Comparison of ENCODE assay signal across 2 cellular contexts in the genomic region with DNA sequence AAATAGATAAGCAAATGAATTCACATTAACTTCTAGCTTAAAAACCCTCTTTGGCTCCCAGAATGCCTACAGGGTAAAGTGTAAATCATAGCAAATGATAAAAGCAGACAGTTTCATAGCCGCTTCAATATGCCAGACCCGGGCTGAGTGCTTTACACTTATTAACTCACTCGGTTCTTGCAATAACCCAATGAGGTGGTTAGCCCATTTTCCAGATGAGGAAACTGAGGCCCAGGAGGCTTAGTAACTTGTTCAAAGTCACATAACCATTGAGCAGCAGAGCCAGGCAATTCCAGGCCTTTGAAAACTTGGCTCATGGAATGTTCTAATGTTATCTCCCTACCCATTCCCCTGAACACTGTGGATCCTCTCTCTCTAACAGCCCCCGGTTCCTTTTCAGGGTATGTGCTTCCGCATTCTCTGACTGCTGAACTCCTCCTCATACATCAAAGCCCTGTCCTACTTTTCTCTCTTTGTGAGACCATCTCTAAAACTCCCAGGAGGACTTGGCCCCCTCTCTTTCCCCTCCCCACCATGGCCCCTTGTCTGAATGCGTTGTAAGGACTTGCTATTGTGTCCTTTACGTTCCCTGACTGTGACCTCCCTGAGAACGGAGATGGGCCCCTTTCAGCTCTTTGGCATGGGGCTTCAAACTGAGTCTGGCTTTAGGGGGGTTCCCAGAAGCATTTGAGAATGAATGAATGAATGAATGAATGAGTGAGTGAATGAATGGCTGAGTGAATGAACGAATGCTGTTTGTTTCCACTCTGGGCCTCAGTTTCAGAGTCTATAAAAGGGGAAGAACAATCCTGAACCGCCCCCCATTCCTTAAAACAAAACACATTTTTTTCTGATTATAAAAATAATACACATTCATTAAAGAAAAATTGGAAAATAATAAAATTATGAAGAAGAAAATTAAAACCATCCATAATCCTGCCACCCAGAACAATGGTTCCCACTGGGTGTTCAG.
TF ChIP-seq lines count a peak whose summit lies in the region.

No MANE protein-coding gene starts in this region.

TF ChIP-seq in HepG2, 621 proteins besides CTCF, POLR2A, EP300 and RAD21:
- no peak for TF ChIP-seq KDM5B (CRISPR knock-in tag; IDR thresholded peaks at IDR 0.05; ENCODE audit: borderline replicate concordance)
- peak; percentile 86 for TF ChIP-seq ZNF629 (CRISPR knock-in tag; conservative IDR thresholded peaks at IDR 0.05)
- TF ChIP-seq, protein P1, sequence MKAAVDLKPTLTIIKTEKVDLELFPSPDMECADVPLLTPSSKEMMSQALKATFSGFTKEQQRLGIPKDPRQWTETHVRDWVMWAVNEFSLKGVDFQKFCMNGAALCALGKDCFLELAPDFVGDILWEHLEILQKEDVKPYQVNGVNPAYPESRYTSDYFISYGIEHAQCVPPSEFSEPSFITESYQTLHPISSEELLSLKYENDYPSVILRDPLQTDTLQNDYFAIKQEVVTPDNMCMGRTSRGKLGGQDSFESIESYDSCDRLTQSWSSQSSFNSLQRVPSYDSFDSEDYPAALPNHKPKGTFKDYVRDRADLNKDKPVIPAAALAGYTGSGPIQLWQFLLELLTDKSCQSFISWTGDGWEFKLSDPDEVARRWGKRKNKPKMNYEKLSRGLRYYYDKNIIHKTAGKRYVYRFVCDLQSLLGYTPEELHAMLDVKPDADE (CRISPR knock-in tag; IDR thresholded peaks at IDR 0.05), result no peak

TF ChIP-seq in K562, 482 proteins besides CTCF, POLR2A, EP300 and RAD21 (continues in another document):
- TF ChIP-seq FIP1L1 (IDR thresholded peaks at IDR 0.05; ENCODE audit: low read depth, low read length, poor library complexity, severe bottlenecking) (no peak), MEF2A (IDR thresholded peaks at IDR 0.05; ENCODE audit: control insufficient read depth, low read depth, low read length) (no peak), ZNF24 (IDR thresholded peaks at IDR 0.05) (peak; percentile 93), ZNF184 (CRISPR knock-in tag; IDR thresholded peaks at IDR 0.05) (no peak), ILK (tag; IDR thresholded peaks at IDR 0.05; ENCODE audit: borderline replicate concordance, low read depth) (no peak), ILF3 (IDR thresholded peaks at IDR 0.05; ENCODE audit: borderline replicate concordance) (no peak), ELF1 (tag; IDR thresholded peaks at IDR 0.05) (no peak), BCOR (IDR thresholded peaks at IDR 0.05) (peak; percentile 71), SETDB1 (IDR thresholded peaks at IDR 0.05; ENCODE audit: low read length) (no peak), ADNP (tag; IDR thresholded peaks at IDR 0.05) (peak; percentile 82), KDM1A (IDR thresholded peaks at IDR 0.05) (peak in 1 of 2 experiments; percentile 44; a peak in 1 of 4 replicates), HMGN3 (IDR thresholded peaks at IDR 0.05; ENCODE audit: borderline replicate concordance, extremely low read depth, insufficient read length, low read depth, low read length) (no peak), MEIS2 (IDR thresholded peaks at IDR 0.05; ENCODE audit: partially characterized antibody) (peak; percentile 4), TARDBP (IDR thresholded peaks at IDR 0.05) (no peak), HDAC8 (tag; IDR thresholded peaks at IDR 0.05) (no peak), ZNF778 (CRISPR knock-in tag; IDR thresholded peaks at IDR 0.05) (no peak), GTF2E2 (tag; IDR thresholded peaks at IDR 0.05) (no peak), ZNF57 (CRISPR knock-in tag; IDR thresholded peaks at IDR 0.05) (no peak), NFE2L1 (tag; IDR thresholded peaks at IDR 0.05; ENCODE audit: borderline replicate concordance, low read depth) (no peak), MIER1 (IDR thresholded peaks at IDR 0.05; ENCODE audit: low read depth) (no peak), IFI16 (CRISPR knock-in tag; IDR thresholded peaks at IDR 0.05) (no peak), NELFE (IDR thresholded peaks at IDR 0.05; ENCODE audit: insufficient read depth, insufficient read length) (no peak), L3MBTL2 (IDR thresholded peaks at IDR 0.05) (no peak), ZNF717 (CRISPR knock-in tag; IDR thresholded peaks at IDR 0.05) (no peak), SPI1 (IDR thresholded peaks at IDR 0.05; ENCODE audit: borderline replicate concordance, low read depth, low read length) (no peak), ZNF586 (CRISPR knock-in tag; conservative IDR thresholded peaks at IDR 0.05) (no peak), SAFB (IDR thresholded peaks at IDR 0.05; ENCODE audit: borderline replicate concordance, low read depth, low read length) (no peak), MCM3 (IDR thresholded peaks at IDR 0.05) (no peak), RBM25 (IDR thresholded peaks at IDR 0.05; ENCODE audit: low read depth, low read length, severe bottlenecking) (peak; percentile 96), HMG20B (CRISPR knock-in tag; IDR thresholded peaks at IDR 0.05) (no peak), CBX2 (IDR thresholded peaks at IDR 0.05; ENCODE audit: insufficient read depth, low read length, poor library complexity, severe bottlenecking) (no peak), FOXP1 (CRISPR knock-in tag; IDR thresholded peaks at IDR 0.05) (no peak), NRF1 (conservative IDR thresholded peaks at IDR 0.05 in 1 of 2, IDR thresholded peaks at IDR 0.05 in 1 of 2) (no peak), PYGO2 (tag; IDR thresholded peaks at IDR 0.05) (no peak), ZNF232 (CRISPR knock-in tag; IDR thresholded peaks at IDR 0.05) (no peak), CHD4 (IDR thresholded peaks at IDR 0.05; ENCODE audit: insufficient read depth, insufficient replicate concordance, low read depth, low read length, poor library complexity, severe bottlenecking) (peak; percentile 53), SMARCA5 (IDR thresholded peaks at IDR 0.05) (peak; percentile 52; the same call in 1 of the 2 replicates), CBX1 (IDR thresholded peaks at IDR 0.05; ENCODE audit: low read depth) (no peak), RNF2 (IDR thresholded peaks at IDR 0.05) (no peak)
- TF ChIP-seq, protein P2, sequence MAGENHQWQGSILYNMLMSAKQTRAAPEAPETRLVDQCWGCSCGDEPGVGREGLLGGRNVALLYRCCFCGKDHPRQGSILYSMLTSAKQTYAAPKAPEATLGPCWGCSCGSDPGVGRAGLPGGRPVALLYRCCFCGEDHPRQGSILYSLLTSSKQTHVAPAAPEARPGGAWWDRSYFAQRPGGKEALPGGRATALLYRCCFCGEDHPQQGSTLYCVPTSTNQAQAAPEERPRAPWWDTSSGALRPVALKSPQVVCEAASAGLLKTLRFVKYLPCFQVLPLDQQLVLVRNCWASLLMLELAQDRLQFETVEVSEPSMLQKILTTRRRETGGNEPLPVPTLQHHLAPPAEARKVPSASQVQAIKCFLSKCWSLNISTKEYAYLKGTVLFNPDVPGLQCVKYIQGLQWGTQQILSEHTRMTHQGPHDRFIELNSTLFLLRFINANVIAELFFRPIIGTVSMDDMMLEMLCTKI (IDR thresholded peaks at IDR 0.05; ENCODE audit: partially characterized antibody), result no peak
- TF ChIP-seq, protein P3, sequence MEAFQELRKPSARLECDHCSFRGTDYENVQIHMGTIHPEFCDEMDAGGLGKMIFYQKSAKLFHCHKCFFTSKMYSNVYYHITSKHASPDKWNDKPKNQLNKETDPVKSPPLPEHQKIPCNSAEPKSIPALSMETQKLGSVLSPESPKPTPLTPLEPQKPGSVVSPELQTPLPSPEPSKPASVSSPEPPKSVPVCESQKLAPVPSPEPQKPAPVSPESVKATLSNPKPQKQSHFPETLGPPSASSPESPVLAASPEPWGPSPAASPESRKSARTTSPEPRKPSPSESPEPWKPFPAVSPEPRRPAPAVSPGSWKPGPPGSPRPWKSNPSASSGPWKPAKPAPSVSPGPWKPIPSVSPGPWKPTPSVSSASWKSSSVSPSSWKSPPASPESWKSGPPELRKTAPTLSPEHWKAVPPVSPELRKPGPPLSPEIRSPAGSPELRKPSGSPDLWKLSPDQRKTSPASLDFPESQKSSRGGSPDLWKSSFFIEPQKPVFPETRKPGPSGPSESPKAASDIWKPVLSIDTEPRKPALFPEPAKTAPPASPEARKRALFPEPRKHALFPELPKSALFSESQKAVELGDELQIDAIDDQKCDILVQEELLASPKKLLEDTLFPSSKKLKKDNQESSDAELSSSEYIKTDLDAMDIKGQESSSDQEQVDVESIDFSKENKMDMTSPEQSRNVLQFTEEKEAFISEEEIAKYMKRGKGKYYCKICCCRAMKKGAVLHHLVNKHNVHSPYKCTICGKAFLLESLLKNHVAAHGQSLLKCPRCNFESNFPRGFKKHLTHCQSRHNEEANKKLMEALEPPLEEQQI (IDR thresholded peaks at IDR 0.05), result no peak
- TF ChIP-seq, protein P4, sequence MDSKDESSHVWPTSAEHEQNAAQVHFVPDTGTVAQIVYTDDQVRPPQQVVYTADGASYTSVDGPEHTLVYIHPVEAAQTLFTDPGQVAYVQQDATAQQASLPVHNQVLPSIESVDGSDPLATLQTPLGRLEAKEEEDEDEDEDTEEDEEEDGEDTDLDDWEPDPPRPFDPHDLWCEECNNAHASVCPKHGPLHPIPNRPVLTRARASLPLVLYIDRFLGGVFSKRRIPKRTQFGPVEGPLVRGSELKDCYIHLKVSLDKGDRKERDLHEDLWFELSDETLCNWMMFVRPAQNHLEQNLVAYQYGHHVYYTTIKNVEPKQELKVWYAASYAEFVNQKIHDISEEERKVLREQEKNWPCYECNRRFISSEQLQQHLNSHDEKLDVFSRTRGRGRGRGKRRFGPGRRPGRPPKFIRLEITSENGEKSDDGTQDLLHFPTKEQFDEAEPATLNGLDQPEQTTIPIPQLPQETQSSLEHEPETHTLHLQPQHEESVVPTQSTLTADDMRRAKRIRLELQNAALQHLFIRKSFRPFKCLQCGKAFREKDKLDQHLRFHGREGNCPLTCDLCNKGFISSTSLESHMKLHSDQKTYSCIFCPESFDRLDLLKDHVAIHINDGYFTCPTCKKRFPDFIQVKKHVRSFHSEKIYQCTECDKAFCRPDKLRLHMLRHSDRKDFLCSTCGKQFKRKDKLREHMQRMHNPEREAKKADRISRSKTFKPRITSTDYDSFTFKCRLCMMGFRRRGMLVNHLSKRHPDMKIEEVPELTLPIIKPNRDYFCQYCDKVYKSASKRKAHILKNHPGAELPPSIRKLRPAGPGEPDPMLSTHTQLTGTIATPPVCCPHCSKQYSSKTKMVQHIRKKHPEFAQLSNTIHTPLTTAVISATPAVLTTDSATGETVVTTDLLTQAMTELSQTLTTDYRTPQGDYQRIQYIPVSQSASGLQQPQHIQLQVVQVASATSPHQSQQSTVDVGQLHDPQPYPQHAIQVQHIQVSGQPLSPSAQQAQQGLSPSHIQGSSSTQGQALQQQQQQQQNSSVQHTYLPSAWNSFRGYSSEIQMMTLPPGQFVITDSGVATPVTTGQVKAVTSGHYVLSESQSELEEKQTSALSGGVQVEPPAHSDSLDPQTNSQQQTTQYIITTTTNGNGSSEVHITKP (IDR thresholded peaks at IDR 0.05; ENCODE audit: partially characterized antibody), result no peak
- TF ChIP-seq, protein P5, sequence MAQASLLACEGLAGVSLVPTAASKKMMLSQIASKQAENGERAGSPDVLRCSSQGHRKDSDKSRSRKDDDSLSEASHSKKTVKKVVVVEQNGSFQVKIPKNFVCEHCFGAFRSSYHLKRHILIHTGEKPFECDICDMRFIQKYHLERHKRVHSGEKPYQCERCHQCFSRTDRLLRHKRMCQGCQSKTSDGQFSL (CRISPR knock-in tag; IDR thresholded peaks at IDR 0.05), result no peak
- TF ChIP-seq, protein P5 (tag; IDR thresholded peaks at IDR 0.05), result no peak
- TF ChIP-seq, protein P6, sequence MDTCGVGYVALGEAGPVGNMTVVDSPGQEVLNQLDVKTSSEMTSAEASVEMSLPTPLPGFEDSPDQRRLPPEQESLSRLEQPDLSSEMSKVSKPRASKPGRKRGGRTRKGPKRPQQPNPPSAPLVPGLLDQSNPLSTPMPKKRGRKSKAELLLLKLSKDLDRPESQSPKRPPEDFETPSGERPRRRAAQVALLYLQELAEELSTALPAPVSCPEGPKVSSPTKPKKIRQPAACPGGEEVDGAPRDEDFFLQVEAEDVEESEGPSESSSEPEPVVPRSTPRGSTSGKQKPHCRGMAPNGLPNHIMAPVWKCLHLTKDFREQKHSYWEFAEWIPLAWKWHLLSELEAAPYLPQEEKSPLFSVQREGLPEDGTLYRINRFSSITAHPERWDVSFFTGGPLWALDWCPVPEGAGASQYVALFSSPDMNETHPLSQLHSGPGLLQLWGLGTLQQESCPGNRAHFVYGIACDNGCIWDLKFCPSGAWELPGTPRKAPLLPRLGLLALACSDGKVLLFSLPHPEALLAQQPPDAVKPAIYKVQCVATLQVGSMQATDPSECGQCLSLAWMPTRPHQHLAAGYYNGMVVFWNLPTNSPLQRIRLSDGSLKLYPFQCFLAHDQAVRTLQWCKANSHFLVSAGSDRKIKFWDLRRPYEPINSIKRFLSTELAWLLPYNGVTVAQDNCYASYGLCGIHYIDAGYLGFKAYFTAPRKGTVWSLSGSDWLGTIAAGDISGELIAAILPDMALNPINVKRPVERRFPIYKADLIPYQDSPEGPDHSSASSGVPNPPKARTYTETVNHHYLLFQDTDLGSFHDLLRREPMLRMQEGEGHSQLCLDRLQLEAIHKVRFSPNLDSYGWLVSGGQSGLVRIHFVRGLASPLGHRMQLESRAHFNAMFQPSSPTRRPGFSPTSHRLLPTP (IDR thresholded peaks at IDR 0.05; ENCODE audit: borderline replicate concordance, extremely low read depth, insufficient read length), result no peak
- TF ChIP-seq, protein P7, sequence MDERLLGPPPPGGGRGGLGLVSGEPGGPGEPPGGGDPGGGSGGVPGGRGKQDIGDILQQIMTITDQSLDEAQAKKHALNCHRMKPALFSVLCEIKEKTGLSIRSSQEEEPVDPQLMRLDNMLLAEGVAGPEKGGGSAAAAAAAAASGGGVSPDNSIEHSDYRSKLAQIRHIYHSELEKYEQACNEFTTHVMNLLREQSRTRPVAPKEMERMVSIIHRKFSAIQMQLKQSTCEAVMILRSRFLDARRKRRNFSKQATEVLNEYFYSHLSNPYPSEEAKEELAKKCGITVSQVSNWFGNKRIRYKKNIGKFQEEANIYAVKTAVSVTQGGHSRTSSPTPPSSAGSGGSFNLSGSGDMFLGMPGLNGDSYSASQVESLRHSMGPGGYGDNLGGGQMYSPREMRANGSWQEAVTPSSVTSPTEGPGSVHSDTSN (CRISPR knock-in tag; IDR thresholded peaks at IDR 0.05; ENCODE audit: low read depth), result no peak
- TF ChIP-seq, protein P7 (tag; conservative IDR thresholded peaks at IDR 0.05; ENCODE audit: low read depth), result 0 out of 2 replicates have a peak, but pooled peaks have one; percentile 4
- TF ChIP-seq, protein P8, sequence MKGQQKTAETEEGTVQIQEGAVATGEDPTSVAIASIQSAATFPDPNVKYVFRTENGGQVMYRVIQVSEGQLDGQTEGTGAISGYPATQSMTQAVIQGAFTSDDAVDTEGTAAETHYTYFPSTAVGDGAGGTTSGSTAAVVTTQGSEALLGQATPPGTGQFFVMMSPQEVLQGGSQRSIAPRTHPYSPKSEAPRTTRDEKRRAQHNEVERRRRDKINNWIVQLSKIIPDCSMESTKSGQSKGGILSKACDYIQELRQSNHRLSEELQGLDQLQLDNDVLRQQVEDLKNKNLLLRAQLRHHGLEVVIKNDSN (CRISPR knock-in tag; IDR thresholded peaks at IDR 0.05), result no peak
